In genomic region chr5:79628811-79629210, GRCh38 we compare ENCODE assay signal across 22 cellular contexts. TPM values are rescaled to one million over a fixed set of nuclear protein-coding genes. Genes with fewer than 3 reads are reported as not detected.
DNase-seq lines count a peak whose midpoint lies in the region; ATAC-seq and TF ChIP-seq lines count a peak whose summit lies in the region.
"Had no signal": no experiment of that assay in that cellular context is flagged by ENCODE, and none has a peak within 500 bp of the region (broad histone marks: within the 10 kb centered on the region; RNA-seq: fewer than 3 reads in every experiment).

No MANE protein-coding gene starts in this region.

- peaks cover 20% of the 10 kb centered on the region for H3K4me1 Mint-ChIP-seq in memory B cell
- peaks cover 37% of the 10 kb centered on the region for H3K4me1 Mint-ChIP-seq in stimulated activated effector memory CD8-positive, alpha-beta T cell treated with anti-CD3 and anti-CD28 coated beads, Interleukin-12 subunit alpha, Interleukin-12 subunit beta, amount 100 ng/mL, for 72 hours

- intact Hi-C loops in heart left ventricle (cut with DNase I), result loop anchor here in 1 of 10 donors (10.0 kb wide), 1 partner anchor 56 kb away; the partner anchor contains the start of gene CMYA5
- intact Hi-C loops in cardiac septum (cut with DNase I), result no loop called here

- H3K36me3 ChIP-seq in heart left ventricle, result peaks cover 0 to 91% (median 68%) of the 10 kb centered on the region in 9 donors
- H3K36me3 ChIP-seq in DND-41 (ENCODE audit: insufficient read depth, low read length), result peaks cover 71% of the 10 kb centered on the region

- peaks cover 0 to 16% (median 6%) of the 10 kb centered on the region in 12 donors for H3K4me1 ChIP-seq in heart left ventricle
- no peaks in the 10 kb centered on the region for H3K4me1 ChIP-seq in DND-41 (ENCODE audit: insufficient read depth, low read length)
- H3K4me1 ChIP-seq: A549 had no signal

- H3K9me3 Mint-ChIP-seq in memory B cell, result no peaks in the 10 kb centered on the region
- H3K9me3 Mint-ChIP-seq in stimulated activated effector memory CD8-positive, alpha-beta T cell treated with anti-CD3 and anti-CD28 coated beads, Interleukin-12 subunit alpha, Interleukin-12 subunit beta, amount 100 ng/mL, for 72 hours, result no peaks in the 10 kb centered on the region

- peak overlapping the region; percentile 6 for H3K27ac Mint-ChIP-seq in memory B cell
- peak overlapping the region; percentile 41 for H3K27ac Mint-ChIP-seq in stimulated activated effector memory CD8-positive, alpha-beta T cell treated with anti-CD3 and anti-CD28 coated beads, Interleukin-12 subunit alpha, Interleukin-12 subunit beta, amount 100 ng/mL, for 72 hours

- peak overlapping the region in 5 of 12 donors; percentile 0 to 20 (median 11) for H3K27ac ChIP-seq in heart left ventricle
- H3K27ac ChIP-seq in DND-41 (ENCODE audit: low read length), result peak overlapping the region; percentile 1; the same call in 1 of the 2 replicates
- H3K27ac ChIP-seq: A549, BLaER1, HL-60 had no signal

- TF ChIP-seq CTCF in heart left ventricle (IDR thresholded peaks at IDR 0.05) (no peak), DND-41 (IDR thresholded peaks at IDR 0.05; ENCODE audit: borderline replicate concordance, extremely low read depth, low read length, poor library complexity, severe bottlenecking) (no peak)

- peak in 3 of 4 donors; percentile 78 to 87 (median 84) for ATAC-seq in heart left ventricle
- ATAC-seq in DND-41 (ENCODE audit: insufficient read depth, low read depth), result no peak
- no peak for ATAC-seq in memory B cell (ENCODE audit: low read depth)
- no peak for ATAC-seq in stimulated activated effector memory CD8-positive, alpha-beta T cell treated with anti-CD3 and anti-CD28 coated beads, Interleukin-12 subunit alpha, Interleukin-12 subunit beta, amount 100 ng/mL, for 72 hours
- ATAC-seq: A549, HCT116 had no signal

- DNase-seq in heart left ventricle, result no peak
- no peak for DNase-seq in cardiac septum (ENCODE audit: low spot score)
- DNase-seq in DND-41, result no peak
- DNase-seq in memory B cell (ENCODE audit: low spot score in 2 of 2), result no peak
- DNase-seq in stimulated activated effector memory CD8-positive, alpha-beta T cell treated with anti-CD3 and anti-CD28 coated beads, Interleukin-12 subunit alpha, Interleukin-12 subunit beta, amount 100 ng/mL, for 72 hours (ENCODE audit: low spot score in 2 of 2), result no peak
- DNase-seq in GDM1 (lab: John Stamatoyannopoulos, UW), result no peak
- DNase-seq in hippocampal formation (lab: John Stamatoyannopoulos, UW), result no peak
- DNase-seq: DMS79 treated with DMSO at 0.1 percent for 48 hours, GOT3, IMR-90, Karpas-422, NCI-H1417 treated with DMSO at 0.1 percent for 48 hours, NCI-H187 treated with DMSO at 0.1 percent for 48 hours, NCI-H2227 treated with DMSO at 0.1 percent for 48 hours, NCI-H510A treated with DMSO at 0.1 percent for 48 hours, NCI-H82, OCI-M1, SHP77 had no signal

- no peak overlapping the region for H3K4me3 ChIP-seq in heart left ventricle
- no peak overlapping the region for H3K4me3 ChIP-seq in DND-41 (ENCODE audit: low read depth in 1 of 2, low read length in 2 of 2)
- H3K4me3 ChIP-seq: A549, BLaER1 had no signal

- H3K36me3 Mint-ChIP-seq in memory B cell, result peaks cover 35% of the 10 kb centered on the region
- peaks cover 79% of the 10 kb centered on the region for H3K36me3 Mint-ChIP-seq in stimulated activated effector memory CD8-positive, alpha-beta T cell treated with anti-CD3 and anti-CD28 coated beads, Interleukin-12 subunit alpha, Interleukin-12 subunit beta, amount 100 ng/mL, for 72 hours

- no peaks in the 10 kb centered on the region for H3K27me3 Mint-ChIP-seq in memory B cell

- no peak for TF ChIP-seq POLR2A in heart left ventricle (IDR thresholded peaks at IDR 0.05)

- H3K79me2 ChIP-seq in DND-41 (ENCODE audit: insufficient read depth, low read length), result peaks cover 67% of the 10 kb centered on the region

- H3K9me3 ChIP-seq in heart left ventricle (no peaks in the 10 kb centered on the region), DND-41 (ENCODE audit: insufficient read depth, low read length, severe bottlenecking) (no peaks in the 10 kb centered on the region)
- H3K9me3 ChIP-seq: A549 had no signal

- H3K27me3 ChIP-seq in heart left ventricle (no peaks in the 10 kb centered on the region), DND-41 (ENCODE audit: insufficient read depth, low read length, poor library complexity) (no peaks in the 10 kb centered on the region)
- H3K27me3 ChIP-seq: BLaER1 had no signal

- H3K9ac ChIP-seq in DND-41 (ENCODE audit: low read depth, low read length), result no peak overlapping the region
- H3K9ac ChIP-seq: BLaER1 had no signal

- peaks cover 9% of the 10 kb centered on the region; the same call in 1 of the 2 replicates for H4K20me1 ChIP-seq in DND-41 (ENCODE audit: insufficient read depth, low read length)

- WGBS in heart left ventricle, 4 donors, result 51 to 79% (median 72%) methylated on average over 2 of the region's 2 CpGs

- H3K4me3 Mint-ChIP-seq in memory B cell, result no peak overlapping the region
- no peak overlapping the region for H3K4me3 Mint-ChIP-seq in stimulated activated effector memory CD8-positive, alpha-beta T cell treated with anti-CD3 and anti-CD28 coated beads, Interleukin-12 subunit alpha, Interleukin-12 subunit beta, amount 100 ng/mL, for 72 hours

- H3K4me2 ChIP-seq in DND-41 (ENCODE audit: insufficient read depth, low read length), result no peak overlapping the region
- H3K4me2 ChIP-seq: A549, BLaER1 had no signal

- H2AFZ ChIP-seq in DND-41 (ENCODE audit: low read depth, low read length), result no peak overlapping the region

RNA-seq across cellular contexts. Expression of gene TENT2, which starts 16.6 kb away (rescaled TPM):
- total RNA-seq in heart left ventricle, result 10 to 100 TPM; 19.8 to 62.8 (median 32.2) TPM
- polyA plus RNA-seq in heart left ventricle, result 10 to 100 TPM; 11.7 to 16.8 TPM
- total RNA-seq in cardiac septum, result 39.0 TPM

Comparison
In these comparisons a context has a peak if more than half of its experiments do, and no peak if none do; other contexts are left out.
1. ATAC-seq: peak in heart left ventricle (3 of 4); none in DND-41 (single experiment), memory B cell (single experiment) and stimulated activated effector memory CD8-positive, alpha-beta T cell treated with anti-CD3 and anti-CD28 coated beads, Interleukin-12 subunit alpha, Interleukin-12 subunit beta, amount 100 ng/mL, for 72 hours (single experiment).